1 cellular context compared by ENCODE assay signal in genomic region chr11:65500262-65501004, GRCh38.
TF ChIP-seq lines count a peak whose summit lies in the region.

No MANE protein-coding gene starts in this region.

TF ChIP-seq in K562, 482 proteins besides CTCF, POLR2A, EP300 and RAD21 (continued from another document and continues in another):
- TF ChIP-seq NFXL1 (CRISPR knock-in tag; IDR thresholded peaks at IDR 0.05) = peak; percentile 80
- TF ChIP-seq DNMT1 (IDR thresholded peaks at IDR 0.05) = no peak
- TF ChIP-seq NUFIP1 (IDR thresholded peaks at IDR 0.05; ENCODE audit: partially characterized antibody) = no peak
- no peak for TF ChIP-seq BMI1 (IDR thresholded peaks at IDR 0.05; ENCODE audit: low read length)
- TF ChIP-seq ELF1 (tag; IDR thresholded peaks at IDR 0.05) = peak; percentile 72
- 0 out of 2 replicates have a peak, but pooled peaks have one; percentile 14 for TF ChIP-seq ZNF583 (CRISPR knock-in tag; IDR thresholded peaks at IDR 0.05)
- TF ChIP-seq CREB1 (IDR thresholded peaks at IDR 0.05) = peak; percentile 51; the same call in 1 of the 2 replicates
- TF ChIP-seq CREB1 (CRISPR knock-in tag; IDR thresholded peaks at IDR 0.05) = peak; percentile 26; the same call in 1 of the 2 replicates
- peak; percentile 66 for TF ChIP-seq NFIC (IDR thresholded peaks at IDR 0.05)
- TF ChIP-seq ZNF282 (CRISPR knock-in tag; IDR thresholded peaks at IDR 0.05) = no peak
- TF ChIP-seq CTBP1 (IDR thresholded peaks at IDR 0.05; ENCODE audit: borderline replicate concordance) = no peak
- TF ChIP-seq RBM17 (IDR thresholded peaks at IDR 0.05; ENCODE audit: borderline replicate concordance, low read depth, low read length) = no peak
- no peak for TF ChIP-seq U2AF2 (optimal IDR thresholded peaks at IDR 0.05; ENCODE audit: low read depth, low read length)
- no peak for TF ChIP-seq SMC3 (conservative IDR thresholded peaks at IDR 0.05; ENCODE audit: insufficient read depth, low read depth, low read length)
- TF ChIP-seq U2AF1 (optimal IDR thresholded peaks at IDR 0.05; ENCODE audit: low read depth, low read length) = peak; percentile 24
- TF ChIP-seq ZC3H8 (IDR thresholded peaks at IDR 0.05) = peak; percentile 31; the same call in 1 of the 2 replicates
- TF ChIP-seq, protein P1, sequence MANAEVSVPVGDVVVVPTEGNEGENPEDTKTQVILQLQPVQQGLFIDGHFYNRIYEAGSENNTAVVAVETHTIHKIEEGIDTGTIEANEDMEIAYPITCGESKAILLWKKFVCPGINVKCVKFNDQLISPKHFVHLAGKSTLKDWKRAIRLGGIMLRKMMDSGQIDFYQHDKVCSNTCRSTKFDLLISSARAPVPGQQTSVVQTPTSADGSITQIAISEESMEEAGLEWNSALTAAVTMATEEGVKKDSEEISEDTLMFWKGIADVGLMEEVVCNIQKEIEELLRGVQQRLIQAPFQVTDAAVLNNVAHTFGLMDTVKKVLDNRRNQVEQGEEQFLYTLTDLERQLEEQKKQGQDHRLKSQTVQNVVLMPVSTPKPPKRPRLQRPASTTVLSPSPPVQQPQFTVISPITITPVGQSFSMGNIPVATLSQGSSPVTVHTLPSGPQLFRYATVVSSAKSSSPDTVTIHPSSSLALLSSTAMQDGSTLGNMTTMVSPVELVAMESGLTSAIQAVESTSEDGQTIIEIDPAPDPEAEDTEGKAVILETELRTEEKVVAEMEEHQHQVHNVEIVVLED (CRISPR knock-in tag; IDR thresholded peaks at IDR 0.05) = no peak
- TF ChIP-seq SMAD3 (CRISPR knock-in tag; conservative IDR thresholded peaks at IDR 0.05) = peak; percentile 83
- peak in 1 of 2 experiments; percentile 69; a peak in 1 of 4 replicates for TF ChIP-seq SRF (CRISPR knock-in tag; IDR thresholded peaks at IDR 0.05)
- TF ChIP-seq ZNF778 (CRISPR knock-in tag; IDR thresholded peaks at IDR 0.05) = no peak
- TF ChIP-seq, protein P2, sequence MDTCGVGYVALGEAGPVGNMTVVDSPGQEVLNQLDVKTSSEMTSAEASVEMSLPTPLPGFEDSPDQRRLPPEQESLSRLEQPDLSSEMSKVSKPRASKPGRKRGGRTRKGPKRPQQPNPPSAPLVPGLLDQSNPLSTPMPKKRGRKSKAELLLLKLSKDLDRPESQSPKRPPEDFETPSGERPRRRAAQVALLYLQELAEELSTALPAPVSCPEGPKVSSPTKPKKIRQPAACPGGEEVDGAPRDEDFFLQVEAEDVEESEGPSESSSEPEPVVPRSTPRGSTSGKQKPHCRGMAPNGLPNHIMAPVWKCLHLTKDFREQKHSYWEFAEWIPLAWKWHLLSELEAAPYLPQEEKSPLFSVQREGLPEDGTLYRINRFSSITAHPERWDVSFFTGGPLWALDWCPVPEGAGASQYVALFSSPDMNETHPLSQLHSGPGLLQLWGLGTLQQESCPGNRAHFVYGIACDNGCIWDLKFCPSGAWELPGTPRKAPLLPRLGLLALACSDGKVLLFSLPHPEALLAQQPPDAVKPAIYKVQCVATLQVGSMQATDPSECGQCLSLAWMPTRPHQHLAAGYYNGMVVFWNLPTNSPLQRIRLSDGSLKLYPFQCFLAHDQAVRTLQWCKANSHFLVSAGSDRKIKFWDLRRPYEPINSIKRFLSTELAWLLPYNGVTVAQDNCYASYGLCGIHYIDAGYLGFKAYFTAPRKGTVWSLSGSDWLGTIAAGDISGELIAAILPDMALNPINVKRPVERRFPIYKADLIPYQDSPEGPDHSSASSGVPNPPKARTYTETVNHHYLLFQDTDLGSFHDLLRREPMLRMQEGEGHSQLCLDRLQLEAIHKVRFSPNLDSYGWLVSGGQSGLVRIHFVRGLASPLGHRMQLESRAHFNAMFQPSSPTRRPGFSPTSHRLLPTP (IDR thresholded peaks at IDR 0.05; ENCODE audit: borderline replicate concordance, extremely low read depth, insufficient read length) = no peak
- TF ChIP-seq ESRRB (CRISPR knock-in tag; IDR thresholded peaks at IDR 0.05; ENCODE audit: borderline replicate concordance) = no peak
- TF ChIP-seq CREB3 (tag; conservative IDR thresholded peaks at IDR 0.05; ENCODE audit: low read depth) = no peak
- no peak for TF ChIP-seq SRSF9 (IDR thresholded peaks at IDR 0.05; ENCODE audit: borderline replicate concordance, low read depth, low read length)
- no peak for TF ChIP-seq ETS2 (tag; IDR thresholded peaks at IDR 0.05; ENCODE audit: borderline replicate concordance, poor library complexity, severe bottlenecking)
- TF ChIP-seq ZKSCAN8 (CRISPR knock-in tag; IDR thresholded peaks at IDR 0.05) = no peak
- 0 out of 2 replicates have a peak, but pooled peaks have one; percentile 10 for TF ChIP-seq CXXC5 (CRISPR knock-in tag; IDR thresholded peaks at IDR 0.05)
- peak; percentile 73 for TF ChIP-seq ZSCAN29 (IDR thresholded peaks at IDR 0.05)
- no peak for TF ChIP-seq CHD4 (IDR thresholded peaks at IDR 0.05; ENCODE audit: insufficient read depth, insufficient replicate concordance, low read depth, low read length, poor library complexity, severe bottlenecking)
- no peak for TF ChIP-seq KLF1 (tag; IDR thresholded peaks at IDR 0.05)
- TF ChIP-seq CBFA2T3 (IDR thresholded peaks at IDR 0.05) = no peak
- no peak for TF ChIP-seq ZNF445 (CRISPR knock-in tag; IDR thresholded peaks at IDR 0.05; ENCODE audit: low read depth)
- TF ChIP-seq THRAP3 (IDR thresholded peaks at IDR 0.05; ENCODE audit: borderline replicate concordance) = peak; percentile 96
- peak; percentile 42; the same call in 1 of the 2 replicates for TF ChIP-seq NR2C2 (CRISPR knock-in tag; IDR thresholded peaks at IDR 0.05)
- TF ChIP-seq NR2C2 (tag; IDR thresholded peaks at IDR 0.05) = no peak
- TF ChIP-seq YBX1 (IDR thresholded peaks at IDR 0.05) = no peak
- TF ChIP-seq ZNF77 (CRISPR knock-in tag; IDR thresholded peaks at IDR 0.05) = no peak; the same call in 1 of the 2 replicates
- no peak for TF ChIP-seq MCM7 (IDR thresholded peaks at IDR 0.05)
- peak; percentile 63; the same call in 1 of the 2 replicates for TF ChIP-seq GABPB1 (CRISPR knock-in tag; IDR thresholded peaks at IDR 0.05)
- TF ChIP-seq, protein P3, sequence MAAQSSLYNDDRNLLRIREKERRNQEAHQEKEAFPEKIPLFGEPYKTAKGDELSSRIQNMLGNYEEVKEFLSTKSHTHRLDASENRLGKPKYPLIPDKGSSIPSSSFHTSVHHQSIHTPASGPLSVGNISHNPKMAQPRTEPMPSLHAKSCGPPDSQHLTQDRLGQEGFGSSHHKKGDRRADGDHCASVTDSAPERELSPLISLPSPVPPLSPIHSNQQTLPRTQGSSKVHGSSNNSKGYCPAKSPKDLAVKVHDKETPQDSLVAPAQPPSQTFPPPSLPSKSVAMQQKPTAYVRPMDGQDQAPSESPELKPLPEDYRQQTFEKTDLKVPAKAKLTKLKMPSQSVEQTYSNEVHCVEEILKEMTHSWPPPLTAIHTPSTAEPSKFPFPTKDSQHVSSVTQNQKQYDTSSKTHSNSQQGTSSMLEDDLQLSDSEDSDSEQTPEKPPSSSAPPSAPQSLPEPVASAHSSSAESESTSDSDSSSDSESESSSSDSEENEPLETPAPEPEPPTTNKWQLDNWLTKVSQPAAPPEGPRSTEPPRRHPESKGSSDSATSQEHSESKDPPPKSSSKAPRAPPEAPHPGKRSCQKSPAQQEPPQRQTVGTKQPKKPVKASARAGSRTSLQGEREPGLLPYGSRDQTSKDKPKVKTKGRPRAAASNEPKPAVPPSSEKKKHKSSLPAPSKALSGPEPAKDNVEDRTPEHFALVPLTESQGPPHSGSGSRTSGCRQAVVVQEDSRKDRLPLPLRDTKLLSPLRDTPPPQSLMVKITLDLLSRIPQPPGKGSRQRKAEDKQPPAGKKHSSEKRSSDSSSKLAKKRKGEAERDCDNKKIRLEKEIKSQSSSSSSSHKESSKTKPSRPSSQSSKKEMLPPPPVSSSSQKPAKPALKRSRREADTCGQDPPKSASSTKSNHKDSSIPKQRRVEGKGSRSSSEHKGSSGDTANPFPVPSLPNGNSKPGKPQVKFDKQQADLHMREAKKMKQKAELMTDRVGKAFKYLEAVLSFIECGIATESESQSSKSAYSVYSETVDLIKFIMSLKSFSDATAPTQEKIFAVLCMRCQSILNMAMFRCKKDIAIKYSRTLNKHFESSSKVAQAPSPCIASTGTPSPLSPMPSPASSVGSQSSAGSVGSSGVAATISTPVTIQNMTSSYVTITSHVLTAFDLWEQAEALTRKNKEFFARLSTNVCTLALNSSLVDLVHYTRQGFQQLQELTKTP (IDR thresholded peaks at IDR 0.05; ENCODE audit: low read depth in 1 of 2, partially characterized antibody in 2 of 2) = peak; percentile 87 to 96
- TF ChIP-seq TEAD4 (IDR thresholded peaks at IDR 0.05; ENCODE audit: low read length) = no peak
- TF ChIP-seq TEAD4 (CRISPR knock-in tag; IDR thresholded peaks at IDR 0.05; ENCODE audit: borderline replicate concordance) = no peak
- TF ChIP-seq SMAD4 (CRISPR knock-in tag; conservative IDR thresholded peaks at IDR 0.05) = no peak
- TF ChIP-seq CBFA2T2 (conservative IDR thresholded peaks at IDR 0.05) = no peak
- TF ChIP-seq TBP (optimal IDR thresholded peaks at IDR 0.05; ENCODE audit: low read depth, low read length) = no peak
- TF ChIP-seq ARNT (IDR thresholded peaks at IDR 0.05) = peak in 1 of 2 experiments; percentile 43; a peak in 2 of 4 replicates
- TF ChIP-seq RFX1 (IDR thresholded peaks at IDR 0.05) = no peak
- TF ChIP-seq XRCC3 (IDR thresholded peaks at IDR 0.05) = no peak; the same call in none of the 2 replicates
- TF ChIP-seq SAP30 (IDR thresholded peaks at IDR 0.05; ENCODE audit: borderline replicate concordance, insufficient read depth, low read depth, low read length, poor library complexity, severe bottlenecking) = peak; percentile 51
- no peak for TF ChIP-seq HMGN3 (IDR thresholded peaks at IDR 0.05; ENCODE audit: borderline replicate concordance, extremely low read depth, insufficient read length, low read depth, low read length)
- TF ChIP-seq TBL1XR1 (IDR thresholded peaks at IDR 0.05; ENCODE audit: low read length in 2 of 2) = peak; percentile 29 to 40; a peak in 2 of 4 replicates
- no peak for TF ChIP-seq RBM25 (IDR thresholded peaks at IDR 0.05; ENCODE audit: low read depth, low read length, severe bottlenecking)
- peak; percentile 35; the same call in 1 of the 2 replicates for TF ChIP-seq ZBTB2 (IDR thresholded peaks at IDR 0.05)
- peak; percentile 14 for TF ChIP-seq NCOA4 (IDR thresholded peaks at IDR 0.05; ENCODE audit: partially characterized antibody)
- TF ChIP-seq SRSF1 (IDR thresholded peaks at IDR 0.05; ENCODE audit: low read depth, low read length) = no peak
- TF ChIP-seq NR1H2 (CRISPR knock-in tag; IDR thresholded peaks at IDR 0.05) = no peak
- no peak for TF ChIP-seq SRSF3 (IDR thresholded peaks at IDR 0.05; ENCODE audit: insufficient read depth, low read length)
- no peak for TF ChIP-seq NRF1 (conservative IDR thresholded peaks at IDR 0.05 in 1 of 2, IDR thresholded peaks at IDR 0.05 in 1 of 2)
- peak in 1 of 2 experiments; percentile 29; a peak in 1 of 4 replicates for TF ChIP-seq ETV6 (IDR thresholded peaks at IDR 0.05; ENCODE audit: borderline replicate concordance in 1 of 2, low read depth in 2 of 2, low read length in 1 of 2)
- no peak; the same call in 1 of the 2 replicates for TF ChIP-seq ETV6 (CRISPR knock-in tag; IDR thresholded peaks at IDR 0.05; ENCODE audit: borderline replicate concordance)
- TF ChIP-seq ZBTB43 (CRISPR knock-in tag; IDR thresholded peaks at IDR 0.05) = no peak
- no peak for TF ChIP-seq C11orf30 (IDR thresholded peaks at IDR 0.05; ENCODE audit: low read depth)
- TF ChIP-seq, protein P4, sequence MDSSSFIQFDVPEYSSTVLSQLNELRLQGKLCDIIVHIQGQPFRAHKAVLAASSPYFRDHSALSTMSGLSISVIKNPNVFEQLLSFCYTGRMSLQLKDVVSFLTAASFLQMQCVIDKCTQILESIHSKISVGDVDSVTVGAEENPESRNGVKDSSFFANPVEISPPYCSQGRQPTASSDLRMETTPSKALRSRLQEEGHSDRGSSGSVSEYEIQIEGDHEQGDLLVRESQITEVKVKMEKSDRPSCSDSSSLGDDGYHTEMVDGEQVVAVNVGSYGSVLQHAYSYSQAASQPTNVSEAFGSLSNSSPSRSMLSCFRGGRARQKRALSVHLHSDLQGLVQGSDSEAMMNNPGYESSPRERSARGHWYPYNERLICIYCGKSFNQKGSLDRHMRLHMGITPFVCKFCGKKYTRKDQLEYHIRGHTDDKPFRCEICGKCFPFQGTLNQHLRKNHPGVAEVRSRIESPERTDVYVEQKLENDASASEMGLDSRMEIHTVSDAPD (CRISPR knock-in tag; IDR thresholded peaks at IDR 0.05) = no peak
- peak in 1 of 2 experiments; percentile 46; a peak in 2 of 4 replicates for TF ChIP-seq MAZ (CRISPR knock-in tag; conservative IDR thresholded peaks at IDR 0.05 in 1 of 2, IDR thresholded peaks at IDR 0.05 in 1 of 2)
- TF ChIP-seq STAT5A (IDR thresholded peaks at IDR 0.05; ENCODE audit: borderline replicate concordance, low read length) = no peak
- TF ChIP-seq SNIP1 (IDR thresholded peaks at IDR 0.05; ENCODE audit: low read depth) = no peak; the same call in none of the 2 replicates
